Comparison of ENCODE assay signal across 9 cellular contexts in genomic region chrX:13692771-13693231, GRCh38. TPM values are rescaled to one million over a fixed set of nuclear protein-coding genes. Genes with fewer than 3 reads are reported as not detected.
A peak's percentile ranks its signal among the peaks of the same experiment; 100 is the strongest.
DNase-seq lines count a peak whose midpoint lies in the region; ATAC-seq and TF ChIP-seq lines count a peak whose summit lies in the region.
"Had no signal": no experiment of that assay in that cellular context is flagged by ENCODE, and none has a peak within 500 bp of the region (broad histone marks: within the 10 kb centered on the region; RNA-seq: fewer than 3 reads in every experiment).

No MANE protein-coding gene starts in this region.

- H3K27ac Mint-ChIP-seq in CD4-positive, alpha-beta memory T cell, result peak overlapping the region in 6 of 7 donors; percentile 1 to 94 (median 49)
- H3K27ac Mint-ChIP-seq in brain, result peak overlapping the region in 4 of 5 experiments; percentile 7 to 60 (median 24)
- H3K27ac Mint-ChIP-seq in nephron, result peak overlapping the region; percentile 28 to 37 (median 32)

- no peaks in the 10 kb centered on the region for H3K9me3 Mint-ChIP-seq in CD4-positive, alpha-beta memory T cell
- H3K9me3 Mint-ChIP-seq in brain (no peaks in the 10 kb centered on the region), nephron (peaks cover 3% of the 10 kb centered on the region)

- CTCF ChIA-PET in CD4-positive, alpha-beta memory T cell (lab: Charles Lee; ENCODE audit: partially characterized antibody), result interaction anchor here (1.0 kb wide), 1 partner anchor 56 kb away, joined by 3 read pairs; no protein-coding TSS in a partner anchor
- CTCF ChIA-PET in HEK293 (lab: Yijun Ruan, JAX), result interaction anchor here (1.2 to 1.7 kb wide), 4 partner anchors 21 to 43 kb away, joined by 3 to 7 read pairs (median 4); no protein-coding TSS in a partner anchor

- no peaks in the 10 kb centered on the region for H3K27me3 ChIP-seq in CD4-positive, alpha-beta memory T cell (ENCODE audit: insufficient read depth, low read length)

- peaks cover 0 to 23% of the 10 kb centered on the region in 2 donors for H3K36me3 Mint-ChIP-seq in CD4-positive, alpha-beta memory T cell
- H3K36me3 Mint-ChIP-seq in brain (peaks cover 16% of the 10 kb centered on the region), nephron (ENCODE audit: low read depth) (no peaks in the 10 kb centered on the region)

- no peak overlapping the region for H3K27ac ChIP-seq in CD4-positive, alpha-beta memory T cell (ENCODE audit: low read depth, low read length)
- H3K27ac ChIP-seq in HEK293 (ENCODE audit: extremely low read depth, low read depth, low read length), result peak overlapping the region; percentile 29

- H3K27me3 Mint-ChIP-seq in CD4-positive, alpha-beta memory T cell, result no peaks in the 10 kb centered on the region
- H3K27me3 Mint-ChIP-seq in brain, result peaks cover 3% of the 10 kb centered on the region
- H3K27me3 Mint-ChIP-seq in nephron (ENCODE audit: low read depth), result no peaks in the 10 kb centered on the region

- H3K4me3 Mint-ChIP-seq in CD4-positive, alpha-beta memory T cell, result peak overlapping the region in 7 of 8 donors; percentile 2 to 57 (median 18)
- H3K4me3 Mint-ChIP-seq in brain, result peak overlapping the region; percentile 10 to 73 (median 44)
- peak overlapping the region in 1 of 3 experiments; percentile 10 for H3K4me3 Mint-ChIP-seq in nephron

- peaks cover 71% of the 10 kb centered on the region for H3K4me1 ChIP-seq in CD4-positive, alpha-beta memory T cell (ENCODE audit: insufficient read depth, low read length)
- peaks cover 47% of the 10 kb centered on the region for H3K4me1 ChIP-seq in HEK293 (ENCODE audit: control insufficient read depth, insufficient read depth, low read length)

- intact Hi-C loops in CD4-positive, alpha-beta memory T cell (cut with micrococcal nuclease), result no loop called here

- no peak for DNase-seq in CD4-positive, alpha-beta memory T cell
- DNase-seq in HuH-7.5 (ENCODE audit: low spot score), result no peak
- no peak for DNase-seq in NCI-H526 treated with DMSO at 0.1 percent for 48 hours (lab: John Stamatoyannopoulos, UW)
- DNase-seq: NCI-H2107 had no signal

- H3K4me1 Mint-ChIP-seq in CD4-positive, alpha-beta memory T cell, result peaks cover 49 to 90% (median 68%) of the 10 kb centered on the region in 4 donors
- H3K4me1 Mint-ChIP-seq in brain (peaks cover 78% of the 10 kb centered on the region), nephron (peaks cover 43% of the 10 kb centered on the region)

- ATAC-seq in HG02763 (IDR thresholded peaks at IDR 0.05; ENCODE audit: unreplicated experiment) (no peak), HG02571 (IDR thresholded peaks at IDR 0.05; ENCODE audit: unreplicated experiment) (no peak)

- no peaks in the 10 kb centered on the region for H3K9me3 ChIP-seq in CD4-positive, alpha-beta memory T cell (ENCODE audit: control insufficient read depth in 1 of 2, low read length in 2 of 2)
- no peaks in the 10 kb centered on the region for H3K9me3 ChIP-seq in HEK293 (ENCODE audit: control insufficient read depth, insufficient read depth, low read depth, low read length)

- POLR2A ChIA-PET in CD4-positive, alpha-beta memory T cell (lab: Charles Lee; ENCODE audit: partially characterized antibody), result interaction anchor here (1.7 kb wide), 1 partner anchor 42 kb away, joined by 6 read pairs; the partner anchor contains the start of genes OFD1 and TRAPPC2
- POLR2A ChIA-PET in HEK293 (lab: Yijun Ruan, JAX), result interaction anchor here (0.9 to 6.8 kb wide), 9 partner anchors 9 to 337 kb away, joined by 3 to 46 read pairs (median 4); partner anchors contain the start of genes GEMIN8, OFD1, TCEANC and TRAPPC2

- H3K36me3 ChIP-seq in CD4-positive, alpha-beta memory T cell (ENCODE audit: insufficient read depth, low read length), result no peaks in the 10 kb centered on the region
- H3K36me3 ChIP-seq in HEK293 (ENCODE audit: control insufficient read depth in 2 of 2, insufficient read depth in 1 of 2, low read length in 2 of 2), result no peaks in the 10 kb centered on the region

- no peak overlapping the region for H3K4me3 ChIP-seq in CD4-positive, alpha-beta memory T cell (ENCODE audit: low read length in 2 of 2)
- H3K4me3 ChIP-seq in HEK293 (ENCODE audit: low read depth, low read length), result no peak overlapping the region

- no peak for TF ChIP-seq CTCF in HEK293 (tag by site-specific recombination; IDR thresholded peaks at IDR 0.05)
- TF ChIP-seq CTCF in brain (conservative IDR thresholded peaks at IDR 0.05), result no peak
- no peak for TF ChIP-seq CTCF in nephron (IDR thresholded peaks at IDR 0.05; ENCODE audit: unreplicated experiment in 3 of 3)

TF ChIP-seq in HEK293, 187 proteins besides CTCF, POLR2A, EP300 and RAD21:
- TF ChIP-seq ZNF600 (tag by site-specific recombination; IDR thresholded peaks at IDR 0.05) (peak; percentile 33; the same call in 1 of the 2 replicates), PRDM10 (tag by site-specific recombination; IDR thresholded peaks at IDR 0.05) (peak; percentile 74), TCF7L2 (IDR thresholded peaks at IDR 0.05; ENCODE audit: borderline replicate concordance, low read depth, low read length) (no peak), KLF1 (tag by site-specific recombination; IDR thresholded peaks at IDR 0.05) (0 out of 2 replicates have a peak, but pooled peaks have one; percentile 7), ZNF660 (tag by site-specific recombination; IDR thresholded peaks at IDR 0.05) (0 out of 2 replicates have a peak, but pooled peaks have one; percentile 1), BCL11A (tag by site-specific recombination; IDR thresholded peaks at IDR 0.05; ENCODE audit: low read depth) (no peak), SP7 (tag by site-specific recombination; IDR thresholded peaks at IDR 0.05) (peak; percentile 96), ZNF664 (tag by site-specific recombination; IDR thresholded peaks at IDR 0.05) (peak; percentile 76), ZNF391 (tag by site-specific recombination; IDR thresholded peaks at IDR 0.05; ENCODE audit: borderline replicate concordance, low read depth) (no peak), FEZF1 (tag by site-specific recombination; IDR thresholded peaks at IDR 0.05) (peak; percentile 8; the same call in 1 of the 2 replicates), ZNF184 (tag by site-specific recombination; IDR thresholded peaks at IDR 0.05) (no peak), OSR2 (tag by site-specific recombination; IDR thresholded peaks at IDR 0.05) (peak; percentile 59; the same call in 1 of the 2 replicates), ZNF629 (tag by site-specific recombination; IDR thresholded peaks at IDR 0.05) (peak; percentile 54)

RNA-seq across cellular contexts. Expression of gene RAB9A, which starts 3.9 kb away (rescaled TPM):
- 10 to 100 TPM; 19.9 to 22.7 TPM for total RNA-seq in CD4-positive, alpha-beta memory T cell
- 10 to 100 TPM; 31.7 to 33.4 TPM for polyA plus RNA-seq in CD4-positive, alpha-beta memory T cell
- polyA plus RNA-seq in brain (ENCODE audit: insufficient read depth, low read depth, low replicate concordance), result 21.7 TPM

RNA-seq across cellular contexts. Expression of gene TCEANC, which starts 39.9 kb away (rescaled TPM):
- 10 to 100 TPM; 14.6 to 16.3 TPM for total RNA-seq in CD4-positive, alpha-beta memory T cell
- polyA plus RNA-seq in CD4-positive, alpha-beta memory T cell, result 10 to 100 TPM in 1 of 2 donors, 1 to 10 TPM in 1; 9.6 to 10.3 TPM
- polyA plus RNA-seq in brain (ENCODE audit: insufficient read depth, low read depth, low replicate concordance), result 3.2 TPM

RNA-seq across cellular contexts. Expression of gene TRAPPC2, which starts 41.6 kb away (rescaled TPM):
- 10 to 100 TPM; 36.6 to 39.6 TPM for total RNA-seq in CD4-positive, alpha-beta memory T cell
- 10 to 100 TPM; 33.1 to 45.9 TPM for polyA plus RNA-seq in CD4-positive, alpha-beta memory T cell
- polyA plus RNA-seq in brain (ENCODE audit: insufficient read depth, low read depth, low replicate concordance), result 6.6 TPM

RNA-seq across cellular contexts. Expression of gene OFD1, which starts 41.7 kb away (rescaled TPM):
- 100 to 1,000 TPM; 135 TPM for total RNA-seq in CD4-positive, alpha-beta memory T cell
- polyA plus RNA-seq in CD4-positive, alpha-beta memory T cell, result 10 to 100 TPM; 22.0 to 39.0 TPM
- 6.7 TPM for polyA plus RNA-seq in brain (ENCODE audit: insufficient read depth, low read depth, low replicate concordance)
